Comparison of ENCODE assay signal across 18 cellular contexts in the genomic region with DNA sequence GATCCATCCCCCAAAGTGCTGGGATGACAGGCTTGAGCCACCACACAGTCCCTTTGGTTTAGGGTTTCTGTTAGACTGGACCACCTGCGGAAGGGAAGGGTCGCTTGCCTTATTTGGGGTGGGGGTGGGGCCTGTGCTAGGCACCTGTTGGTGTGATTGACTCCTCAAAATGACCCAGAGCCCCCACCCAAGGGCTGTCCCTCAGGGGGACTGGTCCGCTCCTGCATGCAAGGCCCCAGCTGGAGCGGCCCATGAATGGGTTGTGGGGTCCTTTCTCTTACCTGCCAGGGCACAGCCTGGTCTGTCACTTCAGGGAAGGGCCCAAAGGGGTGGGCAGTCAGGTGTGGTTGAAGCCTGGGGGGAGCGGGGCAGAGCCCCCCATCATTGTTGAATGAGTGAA. TPM values are rescaled to one million over a fixed set of nuclear protein-coding genes. Genes with fewer than 3 reads are reported as not detected.
DNase-seq lines count a peak whose midpoint lies in the region; ATAC-seq and TF ChIP-seq lines count a peak whose summit lies in the region.
"Had no signal": no experiment of that assay in that cellular context is flagged by ENCODE, and none has a peak within 500 bp of the region (broad histone marks: within the 10 kb centered on the region; RNA-seq: fewer than 3 reads in every experiment).

No MANE protein-coding gene starts in this region.

- no peak overlapping the region for H2BK120ac ChIP-seq in mesenchymal stem cell (ENCODE audit: low read depth, low read length)

- ATAC-seq in CD8-positive, alpha-beta T cell, result no peak
- no peak for ATAC-seq in activated CD8-positive, alpha-beta T cell treated with anti-CD3 and anti-CD28 coated beads for 36 hours
- ATAC-seq in HG03135 (IDR thresholded peaks at IDR 0.05; ENCODE audit: unreplicated experiment) (no peak), HG03432 (IDR thresholded peaks at IDR 0.05; ENCODE audit: unreplicated experiment) (no peak), HG03108 (IDR thresholded peaks at IDR 0.05; ENCODE audit: unreplicated experiment) (no peak)

- H3K27ac Mint-ChIP-seq in CD8-positive, alpha-beta T cell, result no peak overlapping the region
- peak overlapping the region; percentile 73 for H3K27ac Mint-ChIP-seq in activated CD8-positive, alpha-beta T cell treated with anti-CD3 and anti-CD28 coated beads for 36 hours

- H3K27me3 ChIP-seq in BLaER1, result no peaks in the 10 kb centered on the region
- H3K27me3 ChIP-seq in CD8-positive, alpha-beta T cell (ENCODE audit: insufficient read depth, low read length), result no peaks in the 10 kb centered on the region
- H3K27me3 ChIP-seq in mesenchymal stem cell (ENCODE audit: control insufficient read depth in 1 of 2, insufficient read depth in 1 of 2, low read length in 2 of 2), result no peaks in the 10 kb centered on the region
- H3K27me3 ChIP-seq: adrenal gland, BE2C, spleen, stomach had no signal

- peaks cover 7% of the 10 kb centered on the region for H3K79me1 ChIP-seq in mesenchymal stem cell (replicated peaks; ENCODE audit: low read length, poor library complexity, severe bottlenecking)

- no peak overlapping the region for H2AFZ ChIP-seq in mesenchymal stem cell (ENCODE audit: low read depth, low read length)

- H3K9me3 Mint-ChIP-seq in CD8-positive, alpha-beta T cell, result no peaks in the 10 kb centered on the region
- H3K9me3 Mint-ChIP-seq in activated CD8-positive, alpha-beta T cell treated with anti-CD3 and anti-CD28 coated beads for 36 hours, result no peaks in the 10 kb centered on the region

- CTCF ChIA-PET in CD8-positive, alpha-beta T cell (lab: Charles Lee), result no interaction called here
- CTCF ChIA-PET in activated CD8-positive, alpha-beta T cell treated with anti-CD3 and anti-CD28 coated beads for 36 hours (lab: Charles Lee), result interaction anchor here (0.8 kb wide), 1 partner anchor 12 kb away, joined by 3 read pairs; the partner anchor contains the start of gene RRP1

- peaks cover 20% of the 10 kb centered on the region for H3K36me3 Mint-ChIP-seq in CD8-positive, alpha-beta T cell
- peaks cover 12% of the 10 kb centered on the region for H3K36me3 Mint-ChIP-seq in activated CD8-positive, alpha-beta T cell treated with anti-CD3 and anti-CD28 coated beads for 36 hours (ENCODE audit: low read depth)

- no peaks in the 10 kb centered on the region for H3K27me3 Mint-ChIP-seq in CD8-positive, alpha-beta T cell (ENCODE audit: low read depth)
- no peaks in the 10 kb centered on the region for H3K27me3 Mint-ChIP-seq in activated CD8-positive, alpha-beta T cell treated with anti-CD3 and anti-CD28 coated beads for 36 hours

- 0 out of 2 replicates have a peak overlapping the region, but pooled peaks have one; percentile 54 for H3K4me2 ChIP-seq in BLaER1
- H3K4me2 ChIP-seq in mesenchymal stem cell (ENCODE audit: low read length, poor library complexity, severe bottlenecking), result no peak overlapping the region
- H3K4me2 ChIP-seq: SK-N-SH had no signal

- H3K36me3 ChIP-seq in BLaER1 (peaks cover 16% of the 10 kb centered on the region), mesenchymal stem cell (ENCODE audit: control insufficient read depth in 1 of 2, insufficient read depth in 2 of 2, low read depth in 1 of 2, low read length in 2 of 2) (peaks cover 18% of the 10 kb centered on the region in 2 experiments)
- H3K36me3 ChIP-seq in CD8-positive, alpha-beta T cell (ENCODE audit: insufficient read depth, low read length), result peaks cover 8% of the 10 kb centered on the region

- H3K9me3 ChIP-seq in BLaER1 (no peaks in the 10 kb centered on the region), mesenchymal stem cell (ENCODE audit: control insufficient read depth, low read length) (no peaks in the 10 kb centered on the region)
- no peaks in the 10 kb centered on the region for H3K9me3 ChIP-seq in CD8-positive, alpha-beta T cell (ENCODE audit: low read length)
- H3K9me3 ChIP-seq: adrenal gland, BE2C, SK-N-SH, spleen, stomach had no signal

- intact Hi-C loops in CD8-positive, alpha-beta T cell (cut with DNase I, micrococcal nuclease), result loop anchor here (2.0 kb wide), 3 partner anchors 59 to 561 kb away; partner anchors contain the start of genes PDXK (in 2 of the 2), CFAP410 (in 1 of the 2), HSF2BP (in 1 of the 2) and RRP1B (in 1 of the 2)
- intact Hi-C loops in activated CD8-positive, alpha-beta T cell treated with anti-CD3 and anti-CD28 coated beads for 36 hours (cut with micrococcal nuclease), result no loop called here

- no peak for TF ChIP-seq CTCF in CD8-positive, alpha-beta T cell (IDR thresholded peaks at IDR 0.05)
- no peak for TF ChIP-seq CTCF in activated CD8-positive, alpha-beta T cell treated with anti-CD3 and anti-CD28 coated beads for 36 hours (IDR thresholded peaks at IDR 0.05)

- H2BK12ac ChIP-seq in mesenchymal stem cell (ENCODE audit: low read length in 2 of 2), result no peak overlapping the region

- peak overlapping the region; percentile 32 for H3K4me3 Mint-ChIP-seq in CD8-positive, alpha-beta T cell
- H3K4me3 Mint-ChIP-seq in activated CD8-positive, alpha-beta T cell treated with anti-CD3 and anti-CD28 coated beads for 36 hours, result peak overlapping the region; percentile 90

- H2AK5ac ChIP-seq in mesenchymal stem cell (ENCODE audit: low read length, severe bottlenecking), result peak overlapping the region; percentile 30

- WGBS in mesenchymal stem cell, result 98% methylated on average over 5 of the region's 5 CpGs

- no peak overlapping the region for H3K4ac ChIP-seq in mesenchymal stem cell (ENCODE audit: low read depth in 1 of 2, low read length in 2 of 2)

- H3K4me3 ChIP-seq in BLaER1 (no peak overlapping the region), mesenchymal stem cell (ENCODE audit: insufficient read depth in 1 of 2, low read depth in 1 of 2, low read length in 2 of 2) (no peak overlapping the region)
- H3K4me3 ChIP-seq in CD8-positive, alpha-beta T cell (ENCODE audit: low read depth, low read length), result no peak overlapping the region
- H3K4me3 ChIP-seq: adrenal gland, spleen, stomach had no signal

- H4K91ac ChIP-seq in mesenchymal stem cell (ENCODE audit: low read length), result no peak overlapping the region

- no peak for DNase-seq in CD8-positive, alpha-beta T cell
- DNase-seq in activated CD8-positive, alpha-beta T cell treated with anti-CD3 and anti-CD28 coated beads for 36 hours, result no peak
- DNase-seq in mesenchymal stem cell (no peak), NCI-H1105 treated with DMSO at 0.1 percent for 48 hours (lab: John Stamatoyannopoulos, UW) (no peak)
- DNase-seq: adrenal gland, BE2C, Kasumi-1, NCI-H187, NCI-H510A, OCI-M1, posterior cingulate gyrus, SK-N-SH, spleen, stomach had no signal

- H4K8ac ChIP-seq in mesenchymal stem cell (ENCODE audit: low read length), result no peak overlapping the region

- POLR2A ChIA-PET in CD8-positive, alpha-beta T cell (lab: Charles Lee), result interaction anchor here (0.6 kb wide), 1 partner anchor 119 kb away, joined by 3 read pairs; the partner anchor contains the start of genes HSF2BP and RRP1B
- POLR2A ChIA-PET in activated CD8-positive, alpha-beta T cell treated with anti-CD3 and anti-CD28 coated beads for 36 hours (lab: Charles Lee), result no interaction called here

- no peak overlapping the region for H3K23ac ChIP-seq in mesenchymal stem cell (ENCODE audit: low read length in 2 of 2)

- H2BK15ac ChIP-seq in mesenchymal stem cell (ENCODE audit: low read depth, poor library complexity, severe bottlenecking), result no peak overlapping the region

- peaks cover 29% of the 10 kb centered on the region for H4K20me1 ChIP-seq in BLaER1

- H3K14ac ChIP-seq in mesenchymal stem cell (ENCODE audit: low read length in 2 of 2), result no peak overlapping the region

- H3K27ac ChIP-seq in BLaER1, result no peak overlapping the region
- no peak overlapping the region for H3K27ac ChIP-seq in CD8-positive, alpha-beta T cell (ENCODE audit: low read depth, low read length)
- H3K27ac ChIP-seq in mesenchymal stem cell (ENCODE audit: low read length, poor library complexity, severe bottlenecking), result no peak overlapping the region
- H3K27ac ChIP-seq: adrenal gland, stomach had no signal

- peaks cover 32% of the 10 kb centered on the region for H3K4me1 Mint-ChIP-seq in CD8-positive, alpha-beta T cell (ENCODE audit: low read depth)
- peaks cover 41% of the 10 kb centered on the region for H3K4me1 Mint-ChIP-seq in activated CD8-positive, alpha-beta T cell treated with anti-CD3 and anti-CD28 coated beads for 36 hours (ENCODE audit: low read depth)

- no peak overlapping the region for H2BK5ac ChIP-seq in mesenchymal stem cell (ENCODE audit: low read depth, low read length, poor library complexity, severe bottlenecking)

- no peak overlapping the region for H3K18ac ChIP-seq in mesenchymal stem cell (ENCODE audit: low read depth in 1 of 2, low read length in 2 of 2)

- H3K4me1 ChIP-seq in BLaER1 (peaks cover 61% of the 10 kb centered on the region), mesenchymal stem cell (ENCODE audit: control insufficient read depth, insufficient read depth, low read depth, low read length) (peaks cover 19% of the 10 kb centered on the region)
- peaks cover 19% of the 10 kb centered on the region for H3K4me1 ChIP-seq in CD8-positive, alpha-beta T cell (ENCODE audit: insufficient read depth, low read length)
- H3K4me1 ChIP-seq: BE2C had no signal

- H3K9ac ChIP-seq in BLaER1 (no peak overlapping the region), mesenchymal stem cell (ENCODE audit: low read length) (no peak overlapping the region)
- H3K9ac ChIP-seq: SK-N-SH had no signal

RNA-seq across cellular contexts. Expression of gene CSTB, which starts 1.8 kb away (rescaled TPM):
- 1 to 10 TPM; 7.4 to 7.7 TPM for total RNA-seq in CD8-positive, alpha-beta T cell
- 10 to 100 TPM; 18.6 to 20.7 TPM for total RNA-seq in activated CD8-positive, alpha-beta T cell treated with anti-CD3 and anti-CD28 coated beads for 36 hours
- 276 TPM for polyA plus RNA-seq in mesenchymal stem cell (2013, experiment 1 of 2)
- polyA plus RNA-seq in mesenchymal stem cell (2013, experiment 2 of 2), result 282 TPM

RNA-seq across cellular contexts. Expression of gene RRP1, which starts 11.4 kb away (rescaled TPM):
- total RNA-seq in CD8-positive, alpha-beta T cell, result 10 to 100 TPM; 26.8 to 26.9 TPM
- total RNA-seq in activated CD8-positive, alpha-beta T cell treated with anti-CD3 and anti-CD28 coated beads for 36 hours, result 10 to 100 TPM; 61.1 to 62.9 TPM
- 14.5 TPM for polyA plus RNA-seq in mesenchymal stem cell (2013, experiment 1 of 2)
- polyA plus RNA-seq in mesenchymal stem cell (2013, experiment 2 of 2), result 14.1 TPM

RNA-seq across cellular contexts. Expression of gene PDXK, which starts 59.0 kb away (rescaled TPM):
- total RNA-seq in CD8-positive, alpha-beta T cell, result 10 to 100 TPM; 60.3 to 71.1 TPM
- 100 to 1,000 TPM; 118 to 122 TPM for total RNA-seq in activated CD8-positive, alpha-beta T cell treated with anti-CD3 and anti-CD28 coated beads for 36 hours
- polyA plus RNA-seq in mesenchymal stem cell (2013, experiment 1 of 2), result 72.9 TPM
- polyA plus RNA-seq in mesenchymal stem cell (2013, experiment 2 of 2), result 72.1 TPM
